17 cellular contexts compared by ENCODE assay signal in genomic region chr1:111629190-111629954, GRCh38. TPM values are rescaled to one million over a fixed set of nuclear protein-coding genes. Genes with fewer than 3 reads are reported as not detected.
DNase-seq lines count a peak whose midpoint lies in the region; ATAC-seq and TF ChIP-seq lines count a peak whose summit lies in the region.
"Had no signal": no experiment of that assay in that cellular context is flagged by ENCODE, and none has a peak within 500 bp of the region (broad histone marks: within the 10 kb centered on the region; RNA-seq: fewer than 3 reads in every experiment).

No MANE protein-coding gene starts in this region.

- H3K4me3 Mint-ChIP-seq in activated T-helper 1 cell treated with anti-CD3 and anti-CD28 coated beads, Interleukin-12 subunit alpha, Interleukin-12 subunit beta, Interleukin-2, Interleukin-4 antibody, amounts not matched to agents 30 ng/mL and 10 ng/mL and 1 ng/mL, durations not matched to agents 14 hours and 24 hours and 36 hours, result peak overlapping the region; percentile 30
- H3K4me3 Mint-ChIP-seq: WTC11 had no signal

- peaks cover 42% of the 10 kb centered on the region for H3K36me3 Mint-ChIP-seq in activated T-helper 1 cell treated with anti-CD3 and anti-CD28 coated beads, Interleukin-12 subunit alpha, Interleukin-12 subunit beta, Interleukin-2, Interleukin-4 antibody, amounts not matched to agents 30 ng/mL and 10 ng/mL and 1 ng/mL, durations not matched to agents 14 hours and 24 hours and 36 hours (ENCODE audit: low read depth)
- H3K36me3 Mint-ChIP-seq: WTC11 had no signal

- no peaks in the 10 kb centered on the region for H3K27me3 ChIP-seq in neutrophil
- H3K27me3 ChIP-seq: brain microvascular endothelial cell, left lung, Peyer's patch had no signal

- no peaks in the 10 kb centered on the region for H3K27me3 Mint-ChIP-seq in activated T-helper 1 cell treated with anti-CD3 and anti-CD28 coated beads, Interleukin-12 subunit alpha, Interleukin-12 subunit beta, Interleukin-2, Interleukin-4 antibody, amounts not matched to agents 30 ng/mL and 10 ng/mL and 1 ng/mL, durations not matched to agents 14 hours and 24 hours and 36 hours (ENCODE audit: insufficient read depth)

- peak overlapping the region; percentile 76 for H3K27ac Mint-ChIP-seq in activated T-helper 1 cell treated with anti-CD3 and anti-CD28 coated beads, Interleukin-12 subunit alpha, Interleukin-12 subunit beta, Interleukin-2, Interleukin-4 antibody, amounts not matched to agents 30 ng/mL and 10 ng/mL and 1 ng/mL, durations not matched to agents 14 hours and 24 hours and 36 hours

- peaks cover 29 to 37% of the 10 kb centered on the region in 2 experiments for H3K4me1 ChIP-seq in neutrophil (ENCODE audit: control insufficient read depth in 1 of 2, insufficient read depth in 1 of 2, low read depth in 1 of 2, low read length in 1 of 2)

- intact Hi-C loops in activated T-helper 1 cell treated with anti-CD3 and anti-CD28 coated beads, Interleukin-12 subunit alpha, Interleukin-12 subunit beta, Interleukin-2, Interleukin-4 antibody, amounts not matched to agents 30 ng/mL and 10 ng/mL and 1 ng/mL, durations not matched to agents 14 hours and 24 hours and 36 hours (cut with micrococcal nuclease), result loop anchor here (1.0 to 5.0 kb wide), 4 partner anchors 8 to 121 kb away; no protein-coding TSS in a partner anchor

- peak overlapping the region; percentile 49 for H3K27ac ChIP-seq in neutrophil
- H3K27ac ChIP-seq: brain microvascular endothelial cell, left lung, Peyer's patch, psoas muscle had no signal

- H3K9me3 ChIP-seq in neutrophil, result no peaks in the 10 kb centered on the region
- H3K9me3 ChIP-seq: left lung, Peyer's patch, psoas muscle had no signal

- no peak overlapping the region for H3K4me3 ChIP-seq in neutrophil (ENCODE audit: low read depth in 1 of 2, low read length in 1 of 2)
- H3K4me3 ChIP-seq: left lung, Peyer's patch, psoas muscle had no signal

- peaks cover 87% of the 10 kb centered on the region for H3K4me1 Mint-ChIP-seq in activated T-helper 1 cell treated with anti-CD3 and anti-CD28 coated beads, Interleukin-12 subunit alpha, Interleukin-12 subunit beta, Interleukin-2, Interleukin-4 antibody, amounts not matched to agents 30 ng/mL and 10 ng/mL and 1 ng/mL, durations not matched to agents 14 hours and 24 hours and 36 hours (ENCODE audit: low read depth)

- ATAC-seq in activated CD4-positive, CD25-positive, alpha-beta regulatory T cell treated with anti-CD3 and anti-CD28 coated beads, Interleukin-2, amount 50 U/mL, for 24 hours, result peak; percentile 54 to 60
- peak; percentile 44 for ATAC-seq in GM21619 (IDR thresholded peaks at IDR 0.05; ENCODE audit: unreplicated experiment)
- no peak for ATAC-seq in HG03565 (IDR thresholded peaks at IDR 0.05; ENCODE audit: unreplicated experiment)
- ATAC-seq: left lung, psoas muscle, WTC11 had no signal

- no peaks in the 10 kb centered on the region for H3K9me3 Mint-ChIP-seq in activated T-helper 1 cell treated with anti-CD3 and anti-CD28 coated beads, Interleukin-12 subunit alpha, Interleukin-12 subunit beta, Interleukin-2, Interleukin-4 antibody, amounts not matched to agents 30 ng/mL and 10 ng/mL and 1 ng/mL, durations not matched to agents 14 hours and 24 hours and 36 hours
- H3K9me3 Mint-ChIP-seq: WTC11 had no signal

- no peak for DNase-seq in activated CD4-positive, CD25-positive, alpha-beta regulatory T cell (lab: John Stamatoyannopoulos, UW)
- DNase-seq in activated T-helper 1 cell treated with anti-CD3 and anti-CD28 coated beads, Interleukin-12 subunit alpha, Interleukin-12 subunit beta, Interleukin-2, Interleukin-4 antibody, amounts not matched to agents 30 ng/mL and 10 ng/mL and 1 ng/mL, durations not matched to agents 14 hours and 24 hours and 36 hours (ENCODE audit: low spot score), result no peak
- no peak for DNase-seq in GF-D8 (lab: John Stamatoyannopoulos, UW)
- no peak for DNase-seq in OCI-M1 (lab: John Stamatoyannopoulos, UW)
- DNase-seq: brain microvascular endothelial cell, COR-L47, left lung, NCI-H187 treated with DMSO at 0.1 percent for 48 hours, NCI-H526 treated with DMSO at 0.1 percent for 48 hours, Peyer's patch, psoas muscle, substantia nigra had no signal

- H3K36me3 ChIP-seq in neutrophil, result no peaks in the 10 kb centered on the region
- H3K36me3 ChIP-seq: brain microvascular endothelial cell, left lung, Peyer's patch had no signal

- no peak for TF ChIP-seq CTCF in neutrophil (IDR thresholded peaks at IDR 0.05)

RNA-seq across cellular contexts. Expression of gene RAP1A, which starts 9.8 kb away (rescaled TPM):
- total RNA-seq in activated T-helper 1 cell treated with anti-CD3 and anti-CD28 coated beads, Interleukin-12 subunit alpha, Interleukin-12 subunit beta, Interleukin-2, Interleukin-4 antibody, amounts not matched to agents 30 ng/mL and 10 ng/mL and 1 ng/mL, durations not matched to agents 14 hours and 24 hours and 36 hours, result 326 and 348 TPM in 2 replicates
